17 cellular contexts compared by ENCODE assay signal in the genomic region with DNA sequence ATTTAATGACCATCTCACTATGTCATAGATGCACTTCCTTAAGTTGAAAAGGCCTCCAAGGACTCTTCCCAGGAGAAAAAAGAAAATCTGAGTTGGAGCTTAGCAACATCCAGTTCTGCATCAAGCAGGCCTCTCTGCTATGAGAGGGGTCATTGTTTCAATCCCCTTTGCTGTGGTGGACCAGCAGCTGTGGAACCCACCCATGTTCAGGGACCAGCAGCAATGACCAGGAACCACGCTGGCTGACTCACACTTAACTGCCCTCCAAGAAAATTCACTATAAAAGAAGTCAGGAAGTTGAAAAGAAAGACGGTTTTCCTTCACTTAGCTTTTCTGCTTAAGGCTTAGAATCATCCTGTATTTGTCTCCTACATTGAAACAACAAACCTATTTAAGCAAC.
DNase-seq lines count a peak whose midpoint lies in the region; ATAC-seq and TF ChIP-seq lines count a peak whose summit lies in the region.
"Had no signal": no experiment of that assay in that cellular context is flagged by ENCODE, and none has a peak within 500 bp of the region (broad histone marks: within the 10 kb centered on the region; RNA-seq: fewer than 3 reads in every experiment).

No MANE protein-coding gene starts in this region.

- H3K4me2 ChIP-seq in PC-3 (ENCODE audit: low read length), result no peak overlapping the region
- H3K4me2 ChIP-seq: GM23338 had no signal

- H2AFZ ChIP-seq in PC-3 (ENCODE audit: low read length), result no peak overlapping the region
- H2AFZ ChIP-seq: GM23338 had no signal

- H3K9ac ChIP-seq in PC-3 (ENCODE audit: low read length), result no peak overlapping the region

- peaks cover 19% of the 10 kb centered on the region for H3K4me1 Mint-ChIP-seq in neural crest cell
- no peaks in the 10 kb centered on the region for H3K4me1 Mint-ChIP-seq in CD4-positive, alpha-beta memory T cell

- ATAC-seq in PC-3, result peak; percentile 46; the same call in 1 of the 2 replicates
- ATAC-seq: CD8-positive, alpha-beta T cell; GM23338; HCT116 had no signal

- no peaks in the 10 kb centered on the region for H4K20me1 ChIP-seq in PC-3 (ENCODE audit: low read length)

- H3K4me3 Mint-ChIP-seq in neural crest cell, result no peak overlapping the region
- no peak overlapping the region for H3K4me3 Mint-ChIP-seq in CD4-positive, alpha-beta memory T cell
- H3K4me3 Mint-ChIP-seq: CD8-positive, alpha-beta T cell; GM23338; H9 had no signal

- no peaks in the 10 kb centered on the region for H3K79me2 ChIP-seq in PC-3 (ENCODE audit: low read length)

- H3K27me3 ChIP-seq in PC-3 (ENCODE audit: low read length) (no peaks in the 10 kb centered on the region), MG63 (no peaks in the 10 kb centered on the region)
- H3K27me3 ChIP-seq in CD4-positive, alpha-beta memory T cell (ENCODE audit: insufficient read depth, low read length), result no peaks in the 10 kb centered on the region

- H3K27ac Mint-ChIP-seq in neural crest cell (ENCODE audit: unreplicated experiment), result peak overlapping the region; percentile 92
- no peak overlapping the region for H3K27ac Mint-ChIP-seq in CD4-positive, alpha-beta memory T cell
- H3K27ac Mint-ChIP-seq: CD8-positive, alpha-beta T cell; GM23338 had no signal

- no peak overlapping the region for H3K27ac ChIP-seq in PC-3 (ENCODE audit: low read length)
- no peak overlapping the region for H3K27ac ChIP-seq in CD4-positive, alpha-beta memory T cell (ENCODE audit: low read depth, low read length)

- BruUV-seq in PC-3 (replicated peaks; lab: Mats Ljungman, UMichigan), result no TSS peak

- no peaks in the 10 kb centered on the region for H3F3A ChIP-seq in PC-3 (ENCODE audit: low read length, unreplicated experiment)

- no peaks in the 10 kb centered on the region for H3K36me3 Mint-ChIP-seq in neural crest cell (ENCODE audit: low read depth)
- H3K36me3 Mint-ChIP-seq in CD4-positive, alpha-beta memory T cell, result no peaks in the 10 kb centered on the region
- H3K36me3 Mint-ChIP-seq: CD8-positive, alpha-beta T cell had no signal

- CTCF ChIA-PET in PC-3 (lab: Charles Lee), result interaction anchor here (0.6 kb wide), 1 partner anchor 967 kb away, joined by 3 read pairs; no protein-coding TSS in a partner anchor
- CTCF ChIA-PET in CD4-positive, alpha-beta memory T cell (lab: Charles Lee; ENCODE audit: partially characterized antibody), result no interaction called here

- H3K4me1 ChIP-seq in PC-3 (ENCODE audit: insufficient read depth, low read length), result peaks cover 10% of the 10 kb centered on the region; the same call in 1 of the 2 replicates
- no peaks in the 10 kb centered on the region for H3K4me1 ChIP-seq in CD4-positive, alpha-beta memory T cell (ENCODE audit: insufficient read depth, low read length)

- peaks cover 20% of the 10 kb centered on the region for H3K9me3 Mint-ChIP-seq in neural crest cell
- H3K9me3 Mint-ChIP-seq in CD4-positive, alpha-beta memory T cell, result peaks cover 2 to 18% (median 9%) of the 10 kb centered on the region in 8 donors

- H3K27me3 Mint-ChIP-seq in neural crest cell (ENCODE audit: low read depth), result no peaks in the 10 kb centered on the region
- no peaks in the 10 kb centered on the region for H3K27me3 Mint-ChIP-seq in CD4-positive, alpha-beta memory T cell

- H3K36me3 ChIP-seq in PC-3 (ENCODE audit: low read depth, low read length) (no peaks in the 10 kb centered on the region), MG63 (no peaks in the 10 kb centered on the region)
- H3K36me3 ChIP-seq in CD4-positive, alpha-beta memory T cell (ENCODE audit: insufficient read depth, low read length), result no peaks in the 10 kb centered on the region

- POLR2A ChIA-PET in PC-3 (lab: Charles Lee; ENCODE audit: unreplicated experiment), result interaction anchor here (0.6 kb wide), 1 partner anchor 1062 kb away, joined by 3 read pairs; no protein-coding TSS in a partner anchor
- POLR2A ChIA-PET in CD4-positive, alpha-beta memory T cell (lab: Charles Lee; ENCODE audit: partially characterized antibody), result no interaction called here

- H3K9me2 ChIP-seq in PC-3 (replicated peaks; ENCODE audit: low read length), result no peaks in the 10 kb centered on the region

- H3K4me3 ChIP-seq in PC-3 (ENCODE audit: low read length) (no peak overlapping the region), MG63 (no peak overlapping the region)
- H3K4me3 ChIP-seq in CD4-positive, alpha-beta memory T cell (ENCODE audit: low read length in 2 of 2), result no peak overlapping the region
- H3K4me3 ChIP-seq: GM23338 had no signal

- TF ChIP-seq CTCF in PC-3 (conservative IDR thresholded peaks at IDR 0.05; ENCODE audit: low read depth, low read length) (no peak), neural crest cell (conservative IDR thresholded peaks at IDR 0.05) (no peak)

- intact Hi-C loops in PC-3 (cut with micrococcal nuclease), result no loop called here
- intact Hi-C loops in CD4-positive, alpha-beta memory T cell (cut with micrococcal nuclease), result no loop called here

- DNase-seq in PC-3 (no peak), foreskin melanocyte (peak; percentile 52), neural crest cell (ENCODE audit: low read depth, low spot score) (no peak), NCI-H226 (no peak), kidney glomerular epithelial cell (lab: John Stamatoyannopoulos, UW) (no peak), MG63 (no peak)
- no peak for DNase-seq in CD4-positive, alpha-beta memory T cell
- DNase-seq: C1 segment of cervical spinal cord; Calu3; CD8-positive, alpha-beta T cell; COR-L47; DMS53; DMS79 treated with DMSO at 0.1 percent for 48 hours; GF-D8; H9 had no signal

- H3K9me3 ChIP-seq in PC-3 (ENCODE audit: low read length), result no peaks in the 10 kb centered on the region
- peaks cover 0 to 4% of the 10 kb centered on the region in 2 donors for H3K9me3 ChIP-seq in CD4-positive, alpha-beta memory T cell (ENCODE audit: control insufficient read depth in 1 of 2, low read length in 2 of 2)
- no peaks in the 10 kb centered on the region for H3K9me3 ChIP-seq in MG63
